24 cellular contexts compared by ENCODE assay signal in genomic region chr11:83957038-83957900, GRCh38.
"Had no signal": no experiment of that assay in that cellular context is flagged by ENCODE, and none has a peak within 500 bp of the region (broad histone marks: within the 10 kb centered on the region; RNA-seq: fewer than 3 reads in every experiment).

No MANE protein-coding gene starts in this region.

- H3K4me3 ChIP-seq: esophagus muscularis mucosa, heart right ventricle, left ventricle myocardium inferior, lung, prostate gland, smooth muscle cell, suprapubic skin, tibial artery had no signal

- H3K36me3 Mint-ChIP-seq: activated naive CD4-positive, alpha-beta T cell treated with anti-CD3 and anti-CD28 coated beads, Interleukin-2, amount 50 U/mL, for 24 hours; mesothelial cell of epicardium; naive B cell had no signal

- H3K27ac Mint-ChIP-seq: activated CD8-positive, alpha-beta T cell treated with anti-CD3 and anti-CD28 coated beads for 36 hours; activated naive CD4-positive, alpha-beta T cell treated with anti-CD3 and anti-CD28 coated beads, Interleukin-2, amount 50 U/mL, for 24 hours; activated T-helper 2 cell treated with anti-CD3 and anti-CD28 coated beads, Interferon-gamma antibody, Interleukin-2, Interleukin-4, amounts not matched to agents 10 μg/mL and 5 μg/mL and 100 μg/mL, durations not matched to agents 14 hours and 24 hours and 36 hours; mesothelial cell of epicardium; naive B cell; nephron progenitor cell had no signal

- DNase-seq: activated CD4-positive, alpha-beta T cell treated with anti-CD3 and anti-CD28 coated beads, Interleukin-2, amount 50 U/mL, for 1 hour; activated CD4-positive, CD25-positive, alpha-beta regulatory T cell treated with anti-CD3 and anti-CD28 coated beads, Interleukin-2, amount 50 U/mL, for 72 hours; activated CD8-positive, alpha-beta T cell treated with anti-CD3 and anti-CD28 coated beads for 36 hours; activated T-cell treated with anti-CD3 and anti-CD28 coated beads, Interleukin-2, amount 50 U/mL, for 48 hours; anterior cingulate cortex; caudate nucleus; foreskin melanocyte; heart right ventricle; left ventricle myocardium inferior; naive B cell; nephron progenitor cell; stimulated activated CD4-positive, alpha-beta T cell treated with anti-CD3 and anti-CD28 coated beads, Interleukin-1b, Interleukin-23, amount 100 ng/mL, for 48 hours; stimulated activated naive CD4-positive, alpha-beta T cell; T-helper 9 cell; tibial artery had no signal

- H3K9me3 Mint-ChIP-seq: activated CD8-positive, alpha-beta T cell treated with anti-CD3 and anti-CD28 coated beads for 36 hours; activated naive CD4-positive, alpha-beta T cell treated with anti-CD3 and anti-CD28 coated beads, Interleukin-2, amount 50 U/mL, for 24 hours; activated T-helper 2 cell treated with anti-CD3 and anti-CD28 coated beads, Interferon-gamma antibody, Interleukin-2, Interleukin-4, amounts not matched to agents 10 μg/mL and 5 μg/mL and 100 μg/mL, durations not matched to agents 14 hours and 24 hours and 36 hours; mesothelial cell of epicardium; nephron progenitor cell had no signal

- H3K27me3 Mint-ChIP-seq: activated CD8-positive, alpha-beta T cell treated with anti-CD3 and anti-CD28 coated beads for 36 hours; activated naive CD4-positive, alpha-beta T cell treated with anti-CD3 and anti-CD28 coated beads, Interleukin-2, amount 50 U/mL, for 24 hours; naive B cell had no signal

- H3K4me3 Mint-ChIP-seq: activated CD8-positive, alpha-beta T cell treated with anti-CD3 and anti-CD28 coated beads for 36 hours; activated naive CD4-positive, alpha-beta T cell treated with anti-CD3 and anti-CD28 coated beads, Interleukin-2, amount 50 U/mL, for 24 hours; mesothelial cell of epicardium; naive B cell; nephron progenitor cell had no signal

- H3K4me1 Mint-ChIP-seq: activated naive CD4-positive, alpha-beta T cell treated with anti-CD3 and anti-CD28 coated beads, Interleukin-2, amount 50 U/mL, for 24 hours; naive B cell; nephron progenitor cell had no signal

- H3K27ac ChIP-seq: esophagus muscularis mucosa, heart right ventricle, left ventricle myocardium inferior, neutrophil, prostate gland, suprapubic skin, tibial artery had no signal
